Comparison of ENCODE assay signal across 1 cellular context in genomic region chr19:8513687-8514504, GRCh38.
TF ChIP-seq lines count a peak whose summit lies in the region.

A gene with protein sequence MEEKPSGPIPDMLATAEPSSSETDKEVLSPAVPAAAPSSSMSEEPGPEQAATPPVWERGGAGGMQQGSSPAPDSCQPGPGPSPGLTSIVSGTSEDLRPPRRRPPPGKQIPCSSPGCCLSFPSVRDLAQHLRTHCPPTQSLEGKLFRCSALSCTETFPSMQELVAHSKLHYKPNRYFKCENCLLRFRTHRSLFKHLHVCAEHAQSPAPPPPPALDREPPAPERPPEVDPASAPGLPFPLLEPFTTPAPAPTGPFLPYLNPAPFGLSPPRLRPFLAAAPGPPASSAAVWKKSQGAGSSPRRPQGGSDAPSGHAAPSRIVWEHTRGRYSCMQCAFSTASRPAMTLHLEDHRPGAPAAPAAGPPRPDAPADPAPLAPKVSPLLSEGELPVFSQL (minus strand): TSS chr19:8514167. CDS start chr19:8514046, 121 bp downstream.

TF ChIP-seq in HepG2, 621 proteins besides CTCF, POLR2A, EP300 and RAD21 (continued from another document and continues in another):
- TF ChIP-seq ZNF34 (CRISPR knock-in tag; IDR thresholded peaks at IDR 0.05; ENCODE audit: borderline replicate concordance) = no peak
- TF ChIP-seq, protein P1, sequence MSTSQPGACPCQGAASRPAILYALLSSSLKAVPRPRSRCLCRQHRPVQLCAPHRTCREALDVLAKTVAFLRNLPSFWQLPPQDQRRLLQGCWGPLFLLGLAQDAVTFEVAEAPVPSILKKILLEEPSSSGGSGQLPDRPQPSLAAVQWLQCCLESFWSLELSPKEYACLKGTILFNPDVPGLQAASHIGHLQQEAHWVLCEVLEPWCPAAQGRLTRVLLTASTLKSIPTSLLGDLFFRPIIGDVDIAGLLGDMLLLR (CRISPR knock-in tag; IDR thresholded peaks at IDR 0.05) = no peak
- TF ChIP-seq HOXA3 (CRISPR knock-in tag; IDR thresholded peaks at IDR 0.05) = peak; percentile 55; the same call in 1 of the 2 replicates
- TF ChIP-seq ZNF512B (CRISPR knock-in tag; IDR thresholded peaks at IDR 0.05; ENCODE audit: borderline replicate concordance) = no peak
- 0 out of 2 replicates have a peak, but pooled peaks have one; percentile 54 for TF ChIP-seq ZNF574 (CRISPR knock-in tag; IDR thresholded peaks at IDR 0.05)
- no peak for TF ChIP-seq PCBP1 (IDR thresholded peaks at IDR 0.05; ENCODE audit: borderline replicate concordance, low read depth, low read length)
- no peak for TF ChIP-seq ZNF549 (CRISPR knock-in tag; IDR thresholded peaks at IDR 0.05)
- TF ChIP-seq KDM1A (CRISPR knock-in tag; IDR thresholded peaks at IDR 0.05) = no peak
- TF ChIP-seq SRF (IDR thresholded peaks at IDR 0.05; ENCODE audit: low read depth, low read length) = no peak
- no peak for TF ChIP-seq ZNF7 (CRISPR knock-in tag; IDR thresholded peaks at IDR 0.05)
- TF ChIP-seq FOXM1 (CRISPR knock-in tag; IDR thresholded peaks at IDR 0.05) = no peak
- peak; percentile 59 for TF ChIP-seq ZBTB38 (CRISPR knock-in tag; IDR thresholded peaks at IDR 0.05)
- TF ChIP-seq BCL6 (CRISPR knock-in tag; IDR thresholded peaks at IDR 0.05) = no peak
- TF ChIP-seq HHEX (CRISPR knock-in tag; IDR thresholded peaks at IDR 0.05) = no peak
- TF ChIP-seq SNAPC2 (CRISPR knock-in tag; IDR thresholded peaks at IDR 0.05) = no peak
- TF ChIP-seq EEA1 (CRISPR knock-in tag; IDR thresholded peaks at IDR 0.05; ENCODE audit: borderline replicate concordance) = 0 out of 2 replicates have a peak, but pooled peaks have one; percentile 62
- peak; percentile 92; the same call in 1 of the 2 replicates for TF ChIP-seq TBP (CRISPR knock-in tag; IDR thresholded peaks at IDR 0.05)
- no peak for TF ChIP-seq ZNF24 (IDR thresholded peaks at IDR 0.05)
- no peak for TF ChIP-seq SMAD1 (CRISPR knock-in tag; IDR thresholded peaks at IDR 0.05; ENCODE audit: borderline replicate concordance, low read depth)
- TF ChIP-seq, protein P2, sequence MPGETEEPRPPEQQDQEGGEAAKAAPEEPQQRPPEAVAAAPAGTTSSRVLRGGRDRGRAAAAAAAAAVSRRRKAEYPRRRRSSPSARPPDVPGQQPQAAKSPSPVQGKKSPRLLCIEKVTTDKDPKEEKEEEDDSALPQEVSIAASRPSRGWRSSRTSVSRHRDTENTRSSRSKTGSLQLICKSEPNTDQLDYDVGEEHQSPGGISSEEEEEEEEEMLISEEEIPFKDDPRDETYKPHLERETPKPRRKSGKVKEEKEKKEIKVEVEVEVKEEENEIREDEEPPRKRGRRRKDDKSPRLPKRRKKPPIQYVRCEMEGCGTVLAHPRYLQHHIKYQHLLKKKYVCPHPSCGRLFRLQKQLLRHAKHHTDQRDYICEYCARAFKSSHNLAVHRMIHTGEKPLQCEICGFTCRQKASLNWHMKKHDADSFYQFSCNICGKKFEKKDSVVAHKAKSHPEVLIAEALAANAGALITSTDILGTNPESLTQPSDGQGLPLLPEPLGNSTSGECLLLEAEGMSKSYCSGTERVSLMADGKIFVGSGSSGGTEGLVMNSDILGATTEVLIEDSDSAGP (CRISPR knock-in tag; IDR thresholded peaks at IDR 0.05; ENCODE audit: borderline replicate concordance) = peak; percentile 90
- no peak for TF ChIP-seq NR2F1 (CRISPR knock-in tag; IDR thresholded peaks at IDR 0.05)
- TF ChIP-seq ZNF546 (CRISPR knock-in tag; conservative IDR thresholded peaks at IDR 0.05) = peak; percentile 76; the same call in 1 of the 2 replicates
- no peak for TF ChIP-seq ZC3H4 (CRISPR knock-in tag; IDR thresholded peaks at IDR 0.05; ENCODE audit: borderline replicate concordance)
- TF ChIP-seq, protein P3, sequence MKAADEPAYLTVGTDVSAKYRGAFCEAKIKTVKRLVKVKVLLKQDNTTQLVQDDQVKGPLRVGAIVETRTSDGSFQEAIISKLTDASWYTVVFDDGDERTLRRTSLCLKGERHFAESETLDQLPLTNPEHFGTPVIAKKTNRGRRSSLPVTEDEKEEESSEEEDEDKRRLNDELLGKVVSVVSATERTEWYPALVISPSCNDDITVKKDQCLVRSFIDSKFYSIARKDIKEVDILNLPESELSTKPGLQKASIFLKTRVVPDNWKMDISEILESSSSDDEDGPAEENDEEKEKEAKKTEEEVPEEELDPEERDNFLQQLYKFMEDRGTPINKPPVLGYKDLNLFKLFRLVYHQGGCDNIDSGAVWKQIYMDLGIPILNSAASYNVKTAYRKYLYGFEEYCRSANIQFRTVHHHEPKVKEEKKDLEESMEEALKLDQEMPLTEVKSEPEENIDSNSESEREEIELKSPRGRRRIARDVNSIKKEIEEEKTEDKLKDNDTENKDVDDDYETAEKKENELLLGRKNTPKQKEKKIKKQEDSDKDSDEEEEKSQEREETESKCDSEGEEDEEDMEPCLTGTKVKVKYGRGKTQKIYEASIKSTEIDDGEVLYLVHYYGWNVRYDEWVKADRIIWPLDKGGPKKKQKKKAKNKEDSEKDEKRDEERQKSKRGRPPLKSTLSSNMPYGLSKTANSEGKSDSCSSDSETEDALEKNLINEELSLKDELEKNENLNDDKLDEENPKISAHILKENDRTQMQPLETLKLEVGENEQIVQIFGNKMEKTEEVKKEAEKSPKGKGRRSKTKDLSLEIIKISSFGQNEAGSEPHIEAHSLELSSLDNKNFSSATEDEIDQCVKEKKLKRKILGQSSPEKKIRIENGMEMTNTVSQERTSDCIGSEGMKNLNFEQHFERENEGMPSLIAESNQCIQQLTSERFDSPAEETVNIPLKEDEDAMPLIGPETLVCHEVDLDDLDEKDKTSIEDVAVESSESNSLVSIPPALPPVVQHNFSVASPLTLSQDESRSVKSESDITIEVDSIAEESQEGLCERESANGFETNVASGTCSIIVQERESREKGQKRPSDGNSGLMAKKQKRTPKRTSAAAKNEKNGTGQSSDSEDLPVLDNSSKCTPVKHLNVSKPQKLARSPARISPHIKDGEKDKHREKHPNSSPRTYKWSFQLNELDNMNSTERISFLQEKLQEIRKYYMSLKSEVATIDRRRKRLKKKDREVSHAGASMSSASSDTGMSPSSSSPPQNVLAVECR (CRISPR knock-in tag; IDR thresholded peaks at IDR 0.05; ENCODE audit: borderline replicate concordance) = peak; percentile 88
- no peak for TF ChIP-seq ZNF3 (CRISPR knock-in tag; IDR thresholded peaks at IDR 0.05)
- peak; percentile 73; the same call in 1 of the 2 replicates for TF ChIP-seq CHCHD3 (CRISPR knock-in tag; IDR thresholded peaks at IDR 0.05)
- TF ChIP-seq ZNF879 (CRISPR knock-in tag; IDR thresholded peaks at IDR 0.05) = no peak
- peak; percentile 70; the same call in 1 of the 2 replicates for TF ChIP-seq ZNF619 (CRISPR knock-in tag; IDR thresholded peaks at IDR 0.05)
- no peak; the same call in 1 of the 2 replicates for TF ChIP-seq ZNF558 (CRISPR knock-in tag; IDR thresholded peaks at IDR 0.05; ENCODE audit: borderline replicate concordance)
- TF ChIP-seq IKZF1 (IDR thresholded peaks at IDR 0.05) = no peak
- 0 out of 2 replicates have a peak, but pooled peaks have one; percentile 60 for TF ChIP-seq NR1H2 (CRISPR knock-in tag; IDR thresholded peaks at IDR 0.05; ENCODE audit: borderline replicate concordance, low read depth)
- 0 out of 2 replicates have a peak, but pooled peaks have one; percentile 69 for TF ChIP-seq ZMAT3 (CRISPR knock-in tag; conservative IDR thresholded peaks at IDR 0.05)
- TF ChIP-seq ZNF263 (CRISPR knock-in tag; IDR thresholded peaks at IDR 0.05) = peak; percentile 71
- peak; percentile 81 for TF ChIP-seq KDM5A (IDR thresholded peaks at IDR 0.05; ENCODE audit: borderline replicate concordance, low read length)
- no peak for TF ChIP-seq ZNF878 (CRISPR knock-in tag; IDR thresholded peaks at IDR 0.05)
- TF ChIP-seq ZFX (CRISPR knock-in tag; IDR thresholded peaks at IDR 0.05; ENCODE audit: low read depth) = peak; percentile 73
- no peak for TF ChIP-seq CEBPZ (IDR thresholded peaks at IDR 0.05; ENCODE audit: low read length)
- TF ChIP-seq CC2D1A (CRISPR knock-in tag; IDR thresholded peaks at IDR 0.05) = 0 out of 2 replicates have a peak, but pooled peaks have one; percentile 71
- TF ChIP-seq HNRNPH1 (optimal IDR thresholded peaks at IDR 0.05; ENCODE audit: low read depth, low read length) = no peak
- TF ChIP-seq ZNF580 (CRISPR knock-in tag; IDR thresholded peaks at IDR 0.05; ENCODE audit: borderline replicate concordance, low read depth) = no peak; the same call in 1 of the 2 replicates
- TF ChIP-seq ZNF143 (CRISPR knock-in tag; IDR thresholded peaks at IDR 0.05) = no peak
- peak; percentile 67; the same call in 1 of the 2 replicates for TF ChIP-seq ZNF451 (CRISPR knock-in tag; IDR thresholded peaks at IDR 0.05)
